In the genomic region with DNA sequence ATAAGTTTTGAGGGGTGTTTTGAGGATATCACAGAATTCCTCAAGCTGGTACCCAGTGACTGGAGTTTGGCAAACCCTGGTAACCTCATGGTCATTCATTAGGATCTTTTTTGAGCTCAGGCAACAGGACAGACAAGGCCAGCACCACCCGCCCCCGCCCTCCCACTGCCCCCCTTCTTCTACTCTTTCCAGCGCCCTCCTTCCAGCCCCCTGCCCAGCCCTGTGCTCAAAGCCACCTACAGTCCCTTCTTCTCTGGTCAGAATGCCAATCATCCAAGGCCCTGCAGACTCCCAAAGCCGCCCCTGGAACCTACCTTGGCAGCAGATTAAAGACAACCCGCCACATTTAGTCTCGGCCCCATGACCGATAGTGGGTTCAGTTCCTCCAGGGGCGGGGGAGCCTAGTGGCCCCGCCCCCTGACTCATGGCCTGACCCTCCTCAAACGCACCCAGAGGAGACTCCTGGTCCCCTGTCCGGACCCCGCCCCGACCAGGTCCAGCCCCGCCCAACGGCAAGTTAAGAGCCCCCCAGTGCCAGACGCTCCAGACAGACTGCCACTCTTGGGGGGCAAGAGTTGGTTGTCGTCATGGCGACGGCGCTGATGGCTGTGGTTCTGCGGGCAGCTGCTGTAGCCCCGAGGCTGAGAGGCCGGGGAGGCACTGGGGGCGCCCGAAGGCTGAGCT, we compare ENCODE assay signal across 8 cellular contexts. TPM values are rescaled to one million over a fixed set of nuclear protein-coding genes. Genes with fewer than 3 reads are reported as not detected.
DNase-seq lines count a peak whose midpoint lies in the region; ATAC-seq and TF ChIP-seq lines count a peak whose summit lies in the region.

A gene with protein sequence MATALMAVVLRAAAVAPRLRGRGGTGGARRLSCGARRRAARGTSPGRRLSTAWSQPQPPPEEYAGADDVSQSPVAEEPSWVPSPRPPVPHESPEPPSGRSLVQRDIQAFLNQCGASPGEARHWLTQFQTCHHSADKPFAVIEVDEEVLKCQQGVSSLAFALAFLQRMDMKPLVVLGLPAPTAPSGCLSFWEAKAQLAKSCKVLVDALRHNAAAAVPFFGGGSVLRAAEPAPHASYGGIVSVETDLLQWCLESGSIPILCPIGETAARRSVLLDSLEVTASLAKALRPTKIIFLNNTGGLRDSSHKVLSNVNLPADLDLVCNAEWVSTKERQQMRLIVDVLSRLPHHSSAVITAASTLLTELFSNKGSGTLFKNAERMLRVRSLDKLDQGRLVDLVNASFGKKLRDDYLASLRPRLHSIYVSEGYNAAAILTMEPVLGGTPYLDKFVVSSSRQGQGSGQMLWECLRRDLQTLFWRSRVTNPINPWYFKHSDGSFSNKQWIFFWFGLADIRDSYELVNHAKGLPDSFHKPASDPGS (plus strand): TSS at position 546 of the 684 bp plus-strand sequence. CDS start 42 bp downstream, at position 588.

- 11 to 18% (median 15%) methylated on average over 18 to 25 of the region's 25 CpGs for WGBS in heart left ventricle, 4 donors
- 6% methylated on average over 11 of the region's 25 CpGs for WGBS in right lobe of liver (ENCODE audit: insufficient coverage, low coverage, low lambda C conversion rate, missing lambda C conversion rate)

- intact Hi-C loops in heart left ventricle (cut with DNase I): loop anchor here in 2 of 10 donors (10.0 kb wide), 2 partner anchors 111 to 119 kb away; no protein-coding TSS in a partner anchor
- intact Hi-C loops in Right ventricle myocardium inferior (cut with DNase I): no loop called here
- intact Hi-C loops in right lobe of liver (cut with DNase I): no loop called here

- H3K9me3 ChIP-seq in heart left ventricle: no peaks in the 10 kb centered on the region
- no peaks in the 10 kb centered on the region for H3K9me3 ChIP-seq in right lobe of liver

- H3K27ac ChIP-seq in heart left ventricle (no peak within 1 kb of the TSS), right lobe of liver (peak within 1 kb of the TSS; percentile 54 to 95 (median 95))

- peaks cover 6 to 41% (median 33%) of the 10 kb centered on the region in 12 donors for H3K4me1 ChIP-seq in heart left ventricle
- peaks cover 2 to 60% (median 31%) of the 10 kb centered on the region in 4 donors for H3K4me1 ChIP-seq in right lobe of liver

- ATAC-seq in heart left ventricle (no peak), Right ventricle myocardium inferior (no peak), right lobe of liver (peak; percentile 46 to 67 (median 60))

- peaks cover 89% of the 10 kb centered on the region for H3K27me3 Mint-ChIP-seq in brain
- H3K27me3 Mint-ChIP-seq in type B pancreatic cell: peaks cover 62% of the 10 kb centered on the region

- H3K36me3 ChIP-seq in heart left ventricle (peaks cover 0 to 2% (median 0%) of the 10 kb centered on the region in 9 donors), right lobe of liver (peaks cover 0 to 34% (median 10%) of the 10 kb centered on the region in 4 donors)

- TF ChIP-seq POLR2A in heart left ventricle (IDR thresholded peaks at IDR 0.05): no peak
- peak; percentile 70 for TF ChIP-seq POLR2A in right lobe of liver (IDR thresholded peaks at IDR 0.05)

- H3K4me1 Mint-ChIP-seq in brain (peaks cover 21% of the 10 kb centered on the region), type B pancreatic cell (ENCODE audit: unreplicated experiment) (peaks cover 13% of the 10 kb centered on the region)

- H3K27ac Mint-ChIP-seq in brain (no peak within 1 kb of the TSS), type B pancreatic cell (no peak within 1 kb of the TSS)

- H3K36me3 Mint-ChIP-seq in brain (peaks cover under 1% of the 10 kb centered on the region), type B pancreatic cell (no peaks in the 10 kb centered on the region)

- DNase-seq in heart left ventricle: no peak
- DNase-seq in Right ventricle myocardium inferior (ENCODE audit: missing footprints): no peak
- peak; percentile 84 to 96 (median 95) for DNase-seq in right lobe of liver
- no peak for DNase-seq in type B pancreatic cell (ENCODE audit: extremely low spot score, unreplicated experiment)
- DNase-seq in activated CD8-positive, alpha-beta memory T cell treated with anti-CD3 and anti-CD28 coated beads for 24 hours: no peak
- DNase-seq in anterior cingulate cortex (lab: John Stamatoyannopoulos, UW): no peak
- no peak for DNase-seq in stimulated activated naive CD4-positive, alpha-beta T cell treated with Interleukin-2 at 50 U/mL for 16 hours (lab: John Stamatoyannopoulos, UW)

- H3K4me3 ChIP-seq in heart left ventricle (peak within 1 kb of the TSS in 10 of 12 donors; percentile 52 to 79 (median 68)), right lobe of liver (peak within 1 kb of the TSS; percentile 53 to 85 (median 83))

- no peak for TF ChIP-seq CTCF in heart left ventricle (IDR thresholded peaks at IDR 0.05)
- TF ChIP-seq CTCF in brain (conservative IDR thresholded peaks at IDR 0.05): no peak
- no peak for TF ChIP-seq CTCF in right lobe of liver (IDR thresholded peaks at IDR 0.05)
- TF ChIP-seq CTCF in type B pancreatic cell (conservative IDR thresholded peaks at IDR 0.05): no peak

- peaks cover 13 to 30% (median 22%) of the 10 kb centered on the region in 9 donors for H3K27me3 ChIP-seq in heart left ventricle
- no peaks in the 10 kb centered on the region for H3K27me3 ChIP-seq in right lobe of liver

- H3K4me3 Mint-ChIP-seq in brain (peak within 1 kb of the TSS; percentile 63 to 89 (median 69)), type B pancreatic cell (peak within 1 kb of the TSS; percentile 74)

- H3K9me3 Mint-ChIP-seq in brain (no peaks in the 10 kb centered on the region), type B pancreatic cell (no peaks in the 10 kb centered on the region)

RNA-seq across cellular contexts. Expression of the gene that starts here (rescaled TPM):
- total RNA-seq in heart left ventricle (1 to 10 TPM in 3 of 9 donors, under 1 TPM in 6; 0.20 to 1.2 (median 0.37) TPM), Right ventricle myocardium inferior (0.68 TPM), right lobe of liver (10 to 100 TPM; 12.1 to 56.2 (median 45.6) TPM), type B pancreatic cell (ENCODE audit: low replicate concordance) (1.9 and 2.1 TPM in 2 replicates)
- polyA plus RNA-seq in heart left ventricle (1 to 10 TPM in 1 of 2 donors, under 1 TPM in 1; 0.57 to 1.2 TPM), brain (ENCODE audit: insufficient read depth, low read depth, low replicate concordance) (1.2 TPM)

Comparison
In these comparisons a context has a peak if more than half of its experiments do, and no peak if none do; other contexts are left out.
1. ATAC-seq: peak in right lobe of liver (4 of 4); none in heart left ventricle (0 of 4) and Right ventricle myocardium inferior (single experiment).
2. DNase-seq: peak in right lobe of liver (3 of 3); none in heart left ventricle (0 of 5), Right ventricle myocardium inferior (single experiment), type B pancreatic cell (single experiment), activated CD8-positive, alpha-beta memory T cell treated with anti-CD3 and anti-CD28 coated beads for 24 hours (single experiment), anterior cingulate cortex (0 of 58) and stimulated activated naive CD4-positive, alpha-beta T cell treated with Interleukin-2 at 50 U/mL for 16 hours (single experiment).
3. H3K27ac ChIP-seq: peak in right lobe of liver (3 of 3); none in heart left ventricle (0 of 12).